12 cellular contexts compared by ENCODE assay signal in the genomic region with DNA sequence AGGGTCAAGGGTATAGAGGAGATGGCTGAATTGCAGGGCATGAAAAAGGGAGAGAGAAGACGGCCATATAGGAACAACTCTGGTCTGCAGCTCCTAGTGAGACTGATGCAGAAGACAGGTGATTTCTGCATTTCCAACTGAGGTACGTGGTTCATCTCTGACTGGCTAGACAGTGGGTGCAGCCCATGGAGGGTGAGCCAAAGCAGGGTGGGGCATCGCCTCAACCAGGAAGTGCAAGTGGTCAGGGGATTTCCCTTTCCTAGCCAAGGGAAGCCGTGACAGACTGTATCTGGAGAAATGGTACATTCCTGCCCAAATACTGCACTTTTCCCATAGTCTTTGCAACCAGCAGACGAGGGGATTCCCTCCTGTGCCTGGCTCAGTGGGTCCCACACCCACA. TPM values are rescaled to one million over a fixed set of nuclear protein-coding genes. Genes with fewer than 3 reads are reported as not detected.
DNase-seq lines count a peak whose midpoint lies in the region; ATAC-seq and TF ChIP-seq lines count a peak whose summit lies in the region.
"Had no signal": no experiment of that assay in that cellular context is flagged by ENCODE, and none has a peak within 500 bp of the region (broad histone marks: within the 10 kb centered on the region; RNA-seq: fewer than 3 reads in every experiment).

No MANE protein-coding gene starts in this region.

- H3K9me3 ChIP-seq in CD4-positive, alpha-beta T cell (ENCODE audit: control insufficient read depth, low read length), result no peaks in the 10 kb centered on the region
- H3K9me3 ChIP-seq: uterus had no signal

- ATAC-seq in CD4-positive, alpha-beta T cell (ENCODE audit: poor library complexity), result peak; percentile 68
- ATAC-seq in activated T-helper 17 cell treated with anti-CD3 and anti-CD28 coated beads, Interleukin-2, amount 50 U/mL, for 72 hours (replicated peaks), result peak; percentile 74
- ATAC-seq in GM18867 (IDR thresholded peaks at IDR 0.05; ENCODE audit: unreplicated experiment) (no peak), HG02763 (IDR thresholded peaks at IDR 0.05; ENCODE audit: unreplicated experiment) (no peak), GM18520 (IDR thresholded peaks at IDR 0.05; ENCODE audit: unreplicated experiment) (no peak)

- peak overlapping the region; percentile 30 for H3K4me3 Mint-ChIP-seq in CD4-positive, alpha-beta T cell
- peak overlapping the region; percentile 45 for H3K4me3 Mint-ChIP-seq in activated T-helper 17 cell treated with anti-CD3 and anti-CD28 coated beads, Interleukin-2, amount 50 U/mL, for 72 hours
- H3K4me3 Mint-ChIP-seq: activated B cell treated with CpG ODN at 0.5 μM for 24 hours had no signal

- DNase-seq in CD4-positive, alpha-beta T cell, result peak in 5 of 10 experiments; percentile 11 to 32 (median 18)
- DNase-seq in T-helper 2 cell (peak in 3 of 5 experiments; percentile 12 to 68 (median 26)), kidney tubule cell (ENCODE audit: low spot score) (peak; percentile 54), LoVo (ENCODE audit: low spot score) (no peak)
- DNase-seq: activated B cell treated with CpG ODN at 0.5 μM for 24 hours, left ventricle myocardium inferior, NCI-H2171, uterus had no signal

- H3K36me3 Mint-ChIP-seq in CD4-positive, alpha-beta T cell (ENCODE audit: low read depth), result no peaks in the 10 kb centered on the region
- no peaks in the 10 kb centered on the region for H3K36me3 Mint-ChIP-seq in activated T-helper 17 cell treated with anti-CD3 and anti-CD28 coated beads, Interleukin-2, amount 50 U/mL, for 72 hours (ENCODE audit: low read depth)

- no peaks in the 10 kb centered on the region for H3K27me3 ChIP-seq in CD4-positive, alpha-beta T cell (ENCODE audit: control insufficient read depth, insufficient read depth, low read length)
- H3K27me3 ChIP-seq: uterus had no signal

- CTCF ChIA-PET in CD4-positive, alpha-beta T cell (lab: Charles Lee), result interaction anchor here (1.3 kb wide), 1 partner anchor 19 kb away, joined by 6 read pairs; no protein-coding TSS in a partner anchor

- POLR2A ChIA-PET in CD4-positive, alpha-beta T cell (lab: Charles Lee), result interaction anchor here (1.1 to 1.5 kb wide), 2 partner anchors 20 to 27 kb away, joined by 3 to 4 read pairs; no protein-coding TSS in a partner anchor

- TF ChIP-seq CTCF in CD4-positive, alpha-beta T cell (IDR thresholded peaks at IDR 0.05), result no peak

- H3K27ac Mint-ChIP-seq in CD4-positive, alpha-beta T cell, result no peak overlapping the region
- H3K27ac Mint-ChIP-seq in activated T-helper 17 cell treated with anti-CD3 and anti-CD28 coated beads, Interleukin-2, amount 50 U/mL, for 72 hours, result no peak overlapping the region
- H3K27ac Mint-ChIP-seq: activated B cell treated with CpG ODN at 0.5 μM for 24 hours had no signal

- H3K27me3 Mint-ChIP-seq in CD4-positive, alpha-beta T cell, result no peaks in the 10 kb centered on the region
- H3K27me3 Mint-ChIP-seq in activated T-helper 17 cell treated with anti-CD3 and anti-CD28 coated beads, Interleukin-2, amount 50 U/mL, for 72 hours, result no peaks in the 10 kb centered on the region

- peaks cover 8% of the 10 kb centered on the region for H3K9me3 Mint-ChIP-seq in CD4-positive, alpha-beta T cell
- H3K9me3 Mint-ChIP-seq in activated T-helper 17 cell treated with anti-CD3 and anti-CD28 coated beads, Interleukin-2, amount 50 U/mL, for 72 hours, result peaks cover 9% of the 10 kb centered on the region

- peaks cover 30% of the 10 kb centered on the region for H3K4me1 Mint-ChIP-seq in CD4-positive, alpha-beta T cell (ENCODE audit: low read depth)
- H3K4me1 Mint-ChIP-seq in activated T-helper 17 cell treated with anti-CD3 and anti-CD28 coated beads, Interleukin-2, amount 50 U/mL, for 72 hours, result peaks cover 12% of the 10 kb centered on the region

- no peak overlapping the region for H3K27ac ChIP-seq in CD4-positive, alpha-beta T cell (ENCODE audit: low read depth, low read length)
- H3K27ac ChIP-seq: left ventricle myocardium inferior, uterus had no signal

- intact Hi-C loops in CD4-positive, alpha-beta T cell (cut with DNase I, micrococcal nuclease), result no loop called here

RNA-seq across cellular contexts. Expression of gene GNAQ, which starts 22.6 kb away (rescaled TPM):
- 10 to 100 TPM; 55.5 to 55.9 TPM for total RNA-seq in CD4-positive, alpha-beta T cell
- 10 to 100 TPM; 12.8 to 18.5 TPM for total RNA-seq in activated T-helper 17 cell treated with anti-CD3 and anti-CD28 coated beads, Interleukin-2, amount 50 U/mL, for 72 hours

Comparison
In these comparisons a context has a peak if more than half of its experiments do, and no peak if none do; other contexts are left out.
1. ATAC-seq: peak in CD4-positive, alpha-beta T cell (single experiment) and activated T-helper 17 cell treated with anti-CD3 and anti-CD28 coated beads, Interleukin-2, amount 50 U/mL, for 72 hours (single experiment); none in GM18867 (single experiment), HG02763 (single experiment) and GM18520 (single experiment).